In the genomic region with DNA sequence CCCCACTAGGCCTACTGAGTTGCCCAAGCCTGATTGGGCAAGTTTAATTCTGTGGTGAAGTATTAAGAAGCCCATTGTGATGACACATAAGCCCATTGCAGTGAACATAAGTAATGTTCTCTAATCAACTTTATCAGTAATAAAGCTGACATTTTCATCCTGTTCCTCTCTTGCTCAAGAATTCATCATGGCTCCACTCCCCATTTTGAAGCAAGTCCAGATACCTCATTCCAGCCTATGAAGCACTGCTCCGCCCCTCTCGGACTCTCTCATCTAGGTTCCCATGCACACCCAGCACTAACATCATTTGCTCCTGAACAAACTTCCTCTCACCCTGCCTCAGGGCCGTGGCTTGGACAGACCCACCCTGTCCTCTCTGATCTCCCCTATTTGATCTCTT, we compare ENCODE assay signal across 28 cellular contexts. TPM values are rescaled to one million over a fixed set of nuclear protein-coding genes. Genes with fewer than 3 reads are reported as not detected.
"Had no signal": no experiment of that assay in that cellular context is flagged by ENCODE, and none has a peak within 500 bp of the region (broad histone marks: within the 10 kb centered on the region; RNA-seq: fewer than 3 reads in every experiment).

No MANE protein-coding gene starts in this region.

- H3K27me3 ChIP-seq: esophagus muscularis mucosa, neutrophil, right atrium auricular region, sigmoid colon, testis, tibial nerve, upper lobe of left lung had no signal

- DNase-seq: effector memory CD8-positive, alpha-beta T cell; foreskin melanocyte; hypothalamus; immature natural killer cell; left ventricle myocardium superior; lower lobe of right lung; natural killer cell; sigmoid colon; stimulated activated CD4-positive, alpha-beta T cell treated with anti-CD3 and anti-CD28 coated beads, Interleukin-4, amount 100 ng/mL, for 4 hours; stimulated activated naive CD8-positive, alpha-beta T cell treated with anti-CD3 and anti-CD28 coated beads, Interleukin-15, Interleukin-2, amounts not matched to agents 100 U/mL and 50 U/mL, for 24 hours; substantia nigra; testis; upper lobe of left lung had no signal

- H3K9me3 ChIP-seq: esophagus muscularis mucosa, lower lobe of right lung, neutrophil, prostate gland, right atrium auricular region, sigmoid colon, testis, tibial nerve, upper lobe of left lung had no signal

- H3K4me1 ChIP-seq: prostate gland, right atrium auricular region, sigmoid colon, testis had no signal

- FAIRE-seq: endometrium, keratinocyte, urothelium cell line had no signal

- H3K36me3 ChIP-seq: neutrophil, prostate gland, right atrium auricular region had no signal

- H3K27ac ChIP-seq: coronary artery, epithelial cell of prostate, esophagus muscularis mucosa, lower lobe of right lung, neutrophil, prostate gland, right atrium auricular region, sigmoid colon, testis, tibial nerve, upper lobe of left lung had no signal

- ATAC-seq: effector memory CD8-positive, alpha-beta T cell; left ventricle myocardium superior; lower lobe of right lung; natural killer cell; stimulated activated memory B cell treated with anti-CD40 and anti-IgM and Interleukin-4, amounts not matched to agents 10 μg/mL and 1 μg/mL and 100 μg/mL, for 72 hours; stimulated activated naive CD8-positive, alpha-beta T cell treated with anti-CD3 and anti-CD28 coated beads, Interleukin-15, Interleukin-2, amounts not matched to agents 100 U/mL and 50 U/mL, for 24 hours had no signal

- H3K4me3 ChIP-seq: coronary artery, esophagus muscularis mucosa, lower lobe of right lung, prostate gland, right atrium auricular region, sigmoid colon, testis, tibial nerve, upper lobe of left lung had no signal

RNA-seq across cellular contexts. Expression of gene DUOX1, which starts 47.5 kb away (rescaled TPM):
- total RNA-seq: dermis microvascular lymphatic vessel endothelial cell, fibroblast of lung, osteocyte had no signal

RNA-seq across cellular contexts. Expression of gene DUOXA1, which starts 47.6 kb away (rescaled TPM):
- total RNA-seq: dermis microvascular lymphatic vessel endothelial cell, fibroblast of lung, osteocyte, skeletal muscle tissue had no signal
